ENCODE assay signal across 20 cellular contexts in genomic region chr11:119434531-119435330, GRCh38. TPM values are rescaled to one million over a fixed set of nuclear protein-coding genes. Genes with fewer than 3 reads are reported as not detected.
A peak's percentile ranks its signal among the peaks of the same experiment; 100 is the strongest.
DNase-seq lines count a peak whose midpoint lies in the region; ATAC-seq and TF ChIP-seq lines count a peak whose summit lies in the region.
"Had no signal": no experiment of that assay in that cellular context is flagged by ENCODE, and none has a peak within 500 bp of the region (broad histone marks: within the 10 kb centered on the region; RNA-seq: fewer than 3 reads in every experiment).

No MANE protein-coding gene starts in this region.

- H2AK9ac ChIP-seq in IMR-90 (replicated peaks; ENCODE audit: low read depth, low read length, poor library complexity): peak overlapping the region; percentile 66

- peak in 1 of 2 experiments; percentile 48; a peak in 2 of 4 replicates for TF ChIP-seq EP300 in SK-N-SH (IDR thresholded peaks at IDR 0.05; ENCODE audit: borderline replicate concordance in 1 of 2, low read depth in 1 of 2, low read length in 1 of 2)

- ATAC-seq in IMR-90 (ENCODE audit: low read depth): no peak
- ATAC-seq: Right ventricle myocardium inferior had no signal

- peaks cover 22% of the 10 kb centered on the region for H3F3A ChIP-seq in SK-N-SH (replicated peaks; ENCODE audit: insufficient read depth)

- no peak overlapping the region for H2BK5ac ChIP-seq in IMR-90 (ENCODE audit: low read depth, low read length, poor library complexity, severe bottlenecking)

- no peaks in the 10 kb centered on the region for H3K79me1 ChIP-seq in IMR-90 (ENCODE audit: low read depth in 1 of 2, low read length in 2 of 2)

- no peak overlapping the region; a peak in 1 of 4 replicates for H4K8ac ChIP-seq in IMR-90 (ENCODE audit: low read depth in 2 of 2, low read length in 2 of 2)

- no peak overlapping the region; the same call in 1 of the 2 replicates for H3K18ac ChIP-seq in IMR-90 (ENCODE audit: low read depth, low read length)

- H3K4me2 ChIP-seq in IMR-90 (ENCODE audit: low read depth, low read length) (no peak overlapping the region), SK-N-SH (0 out of 2 replicates have a peak overlapping the region, but pooled peaks have one; percentile 33)

- no TSS peak for BruUV-seq in IMR-90 (replicated peaks; lab: Mats Ljungman, UMichigan)

- no peak for TF ChIP-seq POLR2A in IMR-90 (IDR thresholded peaks at IDR 0.05; ENCODE audit: low read depth, low read length)

- H3K36me3 ChIP-seq in BE2C: no peaks in the 10 kb centered on the region; the same call in 1 of the 2 replicates
- no peaks in the 10 kb centered on the region for H3K36me3 ChIP-seq in IMR-90 (ENCODE audit: control insufficient read depth, insufficient read depth, low read length)
- H3K36me3 ChIP-seq in SK-N-SH (replicated peaks in 1 of 2; ENCODE audit: control insufficient read depth in 1 of 2, insufficient read depth in 2 of 2, low read length in 1 of 2): no peaks in the 10 kb centered on the region

- no peak overlapping the region for H4K91ac ChIP-seq in IMR-90 (ENCODE audit: insufficient read depth, low read depth, low read length)

- in situ Hi-C loops in IMR-90 (cut with MboI; ENCODE audit: low sequenced_read_pairs): loop anchor here (5.0 kb wide), 1 partner anchor 38 kb away; no protein-coding TSS in a partner anchor

- CTCF ChIA-PET in IMR-90 (lab: Yijun Ruan, JAX) (interaction anchor here (0.9 to 1.0 kb wide), 2 partner anchors 79 to 95 kb away, joined by 3 read pairs; no protein-coding TSS in a partner anchor), SK-N-SH (lab: Yijun Ruan, JAX) (interaction anchor here (1.0 to 1.7 kb wide), 3 partner anchors 9 to 61 kb away, joined by 3 to 4 read pairs (median 3); no protein-coding TSS in a partner anchor)

- peak overlapping the region; percentile 5; the same call in 1 of the 2 replicates for H2BK120ac ChIP-seq in IMR-90 (ENCODE audit: low read depth, low read length)

- H3K9me1 ChIP-seq in IMR-90 (ENCODE audit: insufficient read depth, low read length): peaks cover 15% of the 10 kb centered on the region

- POLR2A ChIA-PET in IMR-90 (lab: Charles Lee; ENCODE audit: unreplicated experiment) (no interaction called here), SK-N-SH (lab: Yijun Ruan, JAX) (no interaction called here)

- H3K56ac ChIP-seq in IMR-90 (ENCODE audit: extremely low read depth, insufficient read depth, low read length): no peak overlapping the region

- peak overlapping the region; percentile 55 for H3K4ac ChIP-seq in IMR-90 (ENCODE audit: low read depth, low read length)

- peaks cover 23% of the 10 kb centered on the region for H3K4me1 ChIP-seq in BE2C
- peaks cover 19% of the 10 kb centered on the region for H3K4me1 ChIP-seq in IMR-90 (ENCODE audit: control insufficient read depth, insufficient read depth, low read length)
- peaks cover 14 to 20% of the 10 kb centered on the region in 2 experiments; a peak in 3 of 4 replicates for H3K4me1 ChIP-seq in SK-N-SH (ENCODE audit: control insufficient read depth in 1 of 2, insufficient read depth in 2 of 2, low read depth in 1 of 2, low read length in 1 of 2)

- no peaks in the 10 kb centered on the region for H3K9me3 ChIP-seq in BE2C
- no peaks in the 10 kb centered on the region for H3K9me3 ChIP-seq in IMR-90 (ENCODE audit: control insufficient read depth, insufficient read depth, low read length)
- no peaks in the 10 kb centered on the region for H3K9me3 ChIP-seq in SK-N-SH

- no peaks in the 10 kb centered on the region for H3K79me2 ChIP-seq in SK-N-SH (ENCODE audit: insufficient read depth)

- H4K5ac ChIP-seq in IMR-90 (ENCODE audit: low read depth, low read length): peak overlapping the region; percentile 47; the same call in 1 of the 2 replicates

- dilution Hi-C loops in IMR-90 (cut with HindIII; ENCODE audit: low sequenced_read_pairs, unreplicated experiment): no loop called here

- no peak overlapping the region for H3K27ac ChIP-seq in IMR-90 (ENCODE audit: insufficient read depth, low read length)
- H3K27ac ChIP-seq in SK-N-SH (ENCODE audit: low read depth in 2 of 2, low read length in 1 of 2): peak overlapping the region in 1 of 2 experiments; percentile 94; a peak in 1 of 4 replicates

- H2BK20ac ChIP-seq in IMR-90 (ENCODE audit: low read depth, low read length): peak overlapping the region; percentile 25; the same call in 1 of the 2 replicates

- peak overlapping the region; percentile 63 for H3K14ac ChIP-seq in IMR-90 (replicated peaks; ENCODE audit: low read depth, low read length)

- intact Hi-C loops in IMR-90 (cut with micrococcal nuclease): no loop called here

- no peak overlapping the region for H3K23ac ChIP-seq in IMR-90 (ENCODE audit: low read depth, low read length)

- H2BK15ac ChIP-seq in IMR-90 (ENCODE audit: low read depth, low read length): no peak overlapping the region

- H4K20me1 ChIP-seq in IMR-90 (ENCODE audit: insufficient read depth, low read length) (peaks cover 5% of the 10 kb centered on the region; the same call in 1 of the 2 replicates), SK-N-SH (ENCODE audit: insufficient read depth) (peaks cover 3% of the 10 kb centered on the region; the same call in 1 of the 2 replicates)

- H2AFZ ChIP-seq in IMR-90 (replicated peaks; ENCODE audit: low read length, poor library complexity) (peak overlapping the region; percentile 69), SK-N-SH (ENCODE audit: low read depth) (no peak overlapping the region)

- no peak overlapping the region for H3K4me3 ChIP-seq in BE2C (ENCODE audit: low read depth, low read length)
- H3K4me3 ChIP-seq in IMR-90 (ENCODE audit: insufficient read depth, low read depth, low read length): no peak overlapping the region
- H3K4me3 ChIP-seq in SK-N-SH (ENCODE audit: low read depth in 2 of 2, low read length in 1 of 2): no peak overlapping the region

- H3K27me3 ChIP-seq in BE2C (no peaks in the 10 kb centered on the region), IMR-90 (ENCODE audit: control insufficient read depth, insufficient read depth, low read length) (no peaks in the 10 kb centered on the region), SK-N-SH (ENCODE audit: insufficient read depth) (no peaks in the 10 kb centered on the region)

- TF ChIP-seq CTCF in BE2C (IDR thresholded peaks at IDR 0.05; ENCODE audit: low read depth, low read length): no peak
- TF ChIP-seq CTCF in IMR-90 (conservative IDR thresholded peaks at IDR 0.05; ENCODE audit: low read depth, low read length): no peak
- no peak for TF ChIP-seq CTCF in SK-N-SH (IDR thresholded peaks at IDR 0.05)

- no CpG with 5 or more reads among the region's 1 CpG for WGBS in IMR-90 (ENCODE audit: extremely low coverage in 2 of 2, insufficient read length in 1 of 2), 2 experiments
- WGBS in SK-N-SH (ENCODE audit: low lambda C conversion rate): 29% methylated on average over 1 of the region's 1 CpG

- no peak overlapping the region for H3K9ac ChIP-seq in IMR-90 (ENCODE audit: low read depth, low read length)
- no peak overlapping the region for H3K9ac ChIP-seq in SK-N-SH

- no peaks in the 10 kb centered on the region for H3K9me2 ChIP-seq in SK-N-SH

- DNase-seq in BE2C (peak; percentile 64), IMR-90 (no peak), SK-N-SH (no peak), myocyte (ENCODE audit: low read depth) (peak; percentile 77), AML-193 (lab: John Stamatoyannopoulos, UW) (no peak), globus pallidus (ENCODE audit: low spot score) (no peak), NCI-H446 treated with DMSO at 0.1 percent for 48 hours (lab: John Stamatoyannopoulos, UW) (no peak)
- no peak for DNase-seq in activated CD4-positive, alpha-beta T cell treated with anti-CD3 and anti-CD28 coated beads for 4 hours
- DNase-seq: DMS 273 treated with DMSO at 0.1 percent for 48 hours, EL, H7, MV-4-11, NCI-H1417 treated with DMSO at 0.1 percent for 48 hours, NCI-H2029 treated with DMSO at 0.1 percent for 48 hours, NCI-H2171 treated with DMSO at 0.1 percent for 48 hours, NCI-H510A had no signal

- TF ChIP-seq RAD21 in IMR-90 (IDR thresholded peaks at IDR 0.05; ENCODE audit: low read length) (no peak), SK-N-SH (IDR thresholded peaks at IDR 0.05; ENCODE audit: low read length) (no peak)

- peak overlapping the region; percentile 68 for H2AK5ac ChIP-seq in IMR-90 (ENCODE audit: low read depth, low read length)

TF ChIP-seq in SK-N-SH, 30 proteins besides CTCF, POLR2A, EP300 and RAD21 (continues in another document):
- TF ChIP-seq SMC3 (IDR thresholded peaks at IDR 0.05; ENCODE audit: low read depth, low read length): no peak
- TF ChIP-seq TCF12 (IDR thresholded peaks at IDR 0.05): peak; percentile 75
- no peak for TF ChIP-seq MEF2A (IDR thresholded peaks at IDR 0.05; ENCODE audit: borderline replicate concordance, low read depth)

RNA-seq across cellular contexts. Expression of gene THY1, which starts 11.8 kb away (rescaled TPM):
- polyA plus RNA-seq in BE2C (2012; ENCODE audit: insufficient read depth, insufficient read length, low read depth): 1,337 TPM
- total RNA-seq in IMR-90 (2012; rRNA removed) (703 and 816 TPM in 2 replicates), myocyte (107 and 112 TPM in 2 replicates)
- polyA plus RNA-seq in IMR-90 (2012; rRNA removed) (1,657 and 2,603 TPM in 2 replicates), SK-N-SH (2012; rRNA removed) (1,091 and 1,905 TPM in 2 replicates)
- polyA plus RNA-seq in IMR-90 (2012; cell fraction: cytosol; rRNA removed): 329 and 2,274 TPM in 2 replicates
- polyA plus RNA-seq in IMR-90 (2012; cell fraction: nucleus; rRNA removed; ENCODE audit: low replicate concordance): 846 and 954 TPM in 2 replicates
- 451 and 1,082 TPM in 2 replicates for polyA plus RNA-seq in SK-N-SH (2012; cell fraction: cytosol; rRNA removed)
- 429 and 498 TPM in 2 replicates for polyA plus RNA-seq in SK-N-SH (2012; cell fraction: nucleus; rRNA removed)
- polyA plus RNA-seq in myocyte (2012): 282 TPM
- total RNA-seq: HT1080 had no signal
- polyA plus RNA-seq: CD14-positive monocyte, IgD-negative memory B cell had no signal

RNA-seq across cellular contexts. Expression of gene USP2, which starts 53.2 kb away (rescaled TPM):
- 4.6 TPM for polyA plus RNA-seq in BE2C (2012; ENCODE audit: insufficient read depth, insufficient read length, low read depth)
- total RNA-seq in IMR-90 (2012; rRNA removed): under 0.01 and 0.18 TPM in 2 replicates
- polyA plus RNA-seq in IMR-90 (2012; rRNA removed): 0.63 and 0.79 TPM in 2 replicates
- polyA plus RNA-seq in IMR-90 (2012; cell fraction: cytosol; rRNA removed): 0.25 and 0.74 TPM in 2 replicates
- 1.8 and 3.1 TPM in 2 replicates for polyA plus RNA-seq in IMR-90 (2012; cell fraction: nucleus; rRNA removed; ENCODE audit: low replicate concordance)
- polyA plus RNA-seq in SK-N-SH (2012; rRNA removed): 0.81 and 0.97 TPM in 2 replicates
- polyA plus RNA-seq in SK-N-SH (2012; cell fraction: cytosol; rRNA removed): 0.46 and 0.60 TPM in 2 replicates
- 1.6 TPM in 2 replicates for polyA plus RNA-seq in SK-N-SH (2012; cell fraction: nucleus; rRNA removed)
- 10.0 and 18.4 TPM in 2 replicates for total RNA-seq in myocyte
- polyA plus RNA-seq in myocyte (2012): 19.2 TPM
- polyA plus RNA-seq: CD14-positive monocyte, IgD-negative memory B cell had no signal

Comparison
In these comparisons a context has a peak if more than half of its experiments do, and no peak if none do; other contexts are left out.
1. DNase-seq: peak in BE2C (single experiment) and myocyte (single experiment); none in IMR-90 (single experiment), SK-N-SH (single experiment), AML-193 (0 of 2), activated CD4-positive, alpha-beta T cell treated with anti-CD3 and anti-CD28 coated beads for 4 hours (0 of 2), globus pallidus (single experiment) and NCI-H446 treated with DMSO at 0.1 percent for 48 hours (single experiment).